In the genomic region with DNA sequence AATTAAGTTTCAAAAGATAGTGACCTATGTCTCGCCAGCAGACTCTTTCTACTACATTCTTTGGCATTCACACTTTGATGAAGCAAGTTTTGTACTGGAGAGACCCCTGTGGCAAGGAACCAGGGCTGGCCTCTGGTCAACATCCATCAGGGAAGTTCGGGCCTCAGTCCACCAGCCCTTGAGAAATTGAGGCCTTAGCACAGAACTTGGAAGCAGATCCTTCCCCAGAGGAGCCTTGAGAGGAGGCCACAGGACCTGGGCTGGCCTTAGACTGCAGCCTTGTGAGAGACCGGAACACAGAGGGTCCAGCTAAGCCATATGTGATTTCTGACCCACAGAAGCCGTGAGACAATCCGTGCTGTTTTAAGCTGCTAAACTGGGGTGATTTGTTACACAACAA, we compare ENCODE assay signal across 27 cellular contexts.
"Had no signal": no experiment of that assay in that cellular context is flagged by ENCODE, and none has a peak within 500 bp of the region (broad histone marks: within the 10 kb centered on the region; RNA-seq: fewer than 3 reads in every experiment).

No MANE protein-coding gene starts in this region.

- H3K4me3 ChIP-seq: left lung, lower lobe of right lung, psoas muscle, right lobe of liver, skin epidermis, stomach, suprapubic skin, thoracic aorta, tibial artery, upper lobe of right lung had no signal

- H2AFZ ChIP-seq: parathyroid adenoma had no signal

- DNase-seq: hippocampal formation; kidney glomerular epithelial cell; left colon; left lung; lower lobe of right lung; mammary epithelial cell; mesenchymal stem cell; naive thymus-derived CD8-positive, alpha-beta T cell; occipital lobe; psoas muscle; right lobe of liver; stimulated activated CD4-positive, alpha-beta T cell treated with anti-CD3 and anti-CD28 coated beads, Interleukin-12 subunit alpha, Interleukin-12 subunit beta, amount 100 ng/mL, for 4 hours; stimulated activated CD4-positive, alpha-beta T cell treated with anti-CD3 and anti-CD28 coated beads, Interleukin-15, amount 100 ng/mL, for 24 hours; stimulated activated CD4-positive, alpha-beta T cell treated with anti-CD3 and anti-CD28 coated beads, Interleukin-2, amount 100 ng/mL, for 24 hours; stimulated activated CD4-positive, alpha-beta T cell treated with anti-CD3 and anti-CD28 coated beads, Interleukin-4, amount 100 ng/mL, for 1 hour; stimulated activated naive B cell treated with anti-CD40 and anti-IgM and Interleukin-4, amounts not matched to agents 10 μg/mL and 1 μg/mL and 100 μg/mL, for 72 hours; stimulated activated naive CD8-positive, alpha-beta T cell treated with anti-CD3 and anti-CD28 coated beads, Interleukin-15, Interleukin-2, amounts not matched to agents 100 U/mL and 50 U/mL, for 24 hours; stomach; tibial artery; trophoblast cell; upper lobe of right lung had no signal

- H3K9ac ChIP-seq: parathyroid adenoma had no signal

- H3K4me1 ChIP-seq: left lung, lower lobe of right lung, parathyroid adenoma, psoas muscle, stomach, suprapubic skin, tibial artery, upper lobe of right lung had no signal

- H3K9me3 ChIP-seq: left lung, lower lobe of right lung, neutrophil, psoas muscle, right lobe of liver, stomach, suprapubic skin, thoracic aorta, tibial artery, upper lobe of right lung had no signal

- FAIRE-seq: keratinocyte had no signal

- H3K27me3 ChIP-seq: left lung, neutrophil, right lobe of liver, stomach, tibial artery, upper lobe of right lung had no signal

- H3K27ac ChIP-seq: left lung, lower lobe of right lung, neutrophil, parathyroid adenoma, psoas muscle, right lobe of liver, skin epidermis, stomach, suprapubic skin, thoracic aorta, tibial artery, upper lobe of right lung had no signal

- H3K36me3 ChIP-seq: left lung, lower lobe of right lung, neutrophil, right lobe of liver, stomach, suprapubic skin, thoracic aorta, tibial artery, upper lobe of right lung had no signal
